In the genomic region with DNA sequence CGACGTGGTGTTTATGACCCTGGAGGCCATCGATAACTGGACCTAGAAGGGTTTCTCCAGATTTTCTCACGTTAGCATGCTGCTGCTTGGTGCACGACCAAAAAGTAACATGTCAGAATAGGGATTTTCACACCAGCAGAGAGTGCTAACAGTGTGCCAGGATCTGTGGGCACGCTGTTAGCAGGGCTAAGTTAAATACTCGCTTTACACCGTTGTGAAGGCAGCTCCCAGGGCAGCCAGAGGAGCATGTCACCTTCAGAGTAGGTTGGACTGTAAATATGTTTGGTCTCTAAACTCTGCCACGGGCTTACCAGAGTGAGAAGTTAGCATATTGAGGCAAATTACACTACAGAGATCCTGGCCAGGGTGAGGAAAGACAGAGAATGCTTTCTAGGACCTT, we compare ENCODE assay signal across 1 cellular context.
TF ChIP-seq lines count a peak whose summit lies in the region.

No MANE protein-coding gene starts in this region.

TF ChIP-seq in GM12878, 131 proteins besides CTCF, POLR2A, EP300 and RAD21 (continued from another document):
- TF ChIP-seq, protein P1, sequence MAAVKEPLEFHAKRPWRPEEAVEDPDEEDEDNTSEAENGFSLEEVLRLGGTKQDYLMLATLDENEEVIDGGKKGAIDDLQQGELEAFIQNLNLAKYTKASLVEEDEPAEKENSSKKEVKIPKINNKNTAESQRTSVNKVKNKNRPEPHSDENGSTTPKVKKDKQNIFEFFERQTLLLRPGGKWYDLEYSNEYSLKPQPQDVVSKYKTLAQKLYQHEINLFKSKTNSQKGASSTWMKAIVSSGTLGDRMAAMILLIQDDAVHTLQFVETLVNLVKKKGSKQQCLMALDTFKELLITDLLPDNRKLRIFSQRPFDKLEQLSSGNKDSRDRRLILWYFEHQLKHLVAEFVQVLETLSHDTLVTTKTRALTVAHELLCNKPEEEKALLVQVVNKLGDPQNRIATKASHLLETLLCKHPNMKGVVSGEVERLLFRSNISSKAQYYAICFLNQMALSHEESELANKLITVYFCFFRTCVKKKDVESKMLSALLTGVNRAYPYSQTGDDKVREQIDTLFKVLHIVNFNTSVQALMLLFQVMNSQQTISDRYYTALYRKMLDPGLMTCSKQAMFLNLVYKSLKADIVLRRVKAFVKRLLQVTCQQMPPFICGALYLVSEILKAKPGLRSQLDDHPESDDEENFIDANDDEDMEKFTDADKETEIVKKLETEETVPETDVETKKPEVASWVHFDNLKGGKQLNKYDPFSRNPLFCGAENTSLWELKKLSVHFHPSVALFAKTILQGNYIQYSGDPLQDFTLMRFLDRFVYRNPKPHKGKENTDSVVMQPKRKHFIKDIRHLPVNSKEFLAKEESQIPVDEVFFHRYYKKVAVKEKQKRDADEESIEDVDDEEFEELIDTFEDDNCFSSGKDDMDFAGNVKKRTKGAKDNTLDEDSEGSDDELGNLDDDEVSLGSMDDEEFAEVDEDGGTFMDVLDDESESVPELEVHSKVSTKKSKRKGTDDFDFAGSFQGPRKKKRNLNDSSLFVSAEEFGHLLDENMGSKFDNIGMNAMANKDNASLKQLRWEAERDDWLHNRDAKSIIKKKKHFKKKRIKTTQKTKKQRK (IDR thresholded peaks at IDR 0.05; ENCODE audit: low read depth, low read length) = no peak
- TF ChIP-seq GABPA (IDR thresholded peaks at IDR 0.05; ENCODE audit: low read depth) (no peak), MYC (IDR thresholded peaks at IDR 0.05; ENCODE audit: insufficient read depth, insufficient read length, insufficient replicate concordance, low read length, severe bottlenecking) (no peak), SIX5 (IDR thresholded peaks at IDR 0.05; ENCODE audit: low read depth, low read length, severe bottlenecking) (no peak), NFXL1 (IDR thresholded peaks at IDR 0.05; ENCODE audit: borderline replicate concordance) (0 out of 2 replicates have a peak, but pooled peaks have one; percentile 66), BHLHE40 (IDR thresholded peaks at IDR 0.05; ENCODE audit: borderline replicate concordance in 1 of 2, low read depth in 2 of 2, low read length in 1 of 2) (no peak), IKZF2 (IDR thresholded peaks at IDR 0.05) (no peak), ETV6 (conservative IDR thresholded peaks at IDR 0.05 in 1 of 2, IDR thresholded peaks at IDR 0.05 in 1 of 2; ENCODE audit: borderline replicate concordance in 1 of 2, low read depth in 1 of 2) (peak in 1 of 2 experiments; percentile 69; a peak in 1 of 4 replicates), ZSCAN29 (IDR thresholded peaks at IDR 0.05) (no peak), STAT1 (conservative IDR thresholded peaks at IDR 0.05) (no peak), CREM (IDR thresholded peaks at IDR 0.05; ENCODE audit: low read depth) (no peak), ATF7 (IDR thresholded peaks at IDR 0.05; ENCODE audit: low read depth) (no peak), JUNB (IDR thresholded peaks at IDR 0.05) (no peak), ESRRA (IDR thresholded peaks at IDR 0.05; ENCODE audit: low read length) (no peak)
- TF ChIP-seq, protein P2, sequence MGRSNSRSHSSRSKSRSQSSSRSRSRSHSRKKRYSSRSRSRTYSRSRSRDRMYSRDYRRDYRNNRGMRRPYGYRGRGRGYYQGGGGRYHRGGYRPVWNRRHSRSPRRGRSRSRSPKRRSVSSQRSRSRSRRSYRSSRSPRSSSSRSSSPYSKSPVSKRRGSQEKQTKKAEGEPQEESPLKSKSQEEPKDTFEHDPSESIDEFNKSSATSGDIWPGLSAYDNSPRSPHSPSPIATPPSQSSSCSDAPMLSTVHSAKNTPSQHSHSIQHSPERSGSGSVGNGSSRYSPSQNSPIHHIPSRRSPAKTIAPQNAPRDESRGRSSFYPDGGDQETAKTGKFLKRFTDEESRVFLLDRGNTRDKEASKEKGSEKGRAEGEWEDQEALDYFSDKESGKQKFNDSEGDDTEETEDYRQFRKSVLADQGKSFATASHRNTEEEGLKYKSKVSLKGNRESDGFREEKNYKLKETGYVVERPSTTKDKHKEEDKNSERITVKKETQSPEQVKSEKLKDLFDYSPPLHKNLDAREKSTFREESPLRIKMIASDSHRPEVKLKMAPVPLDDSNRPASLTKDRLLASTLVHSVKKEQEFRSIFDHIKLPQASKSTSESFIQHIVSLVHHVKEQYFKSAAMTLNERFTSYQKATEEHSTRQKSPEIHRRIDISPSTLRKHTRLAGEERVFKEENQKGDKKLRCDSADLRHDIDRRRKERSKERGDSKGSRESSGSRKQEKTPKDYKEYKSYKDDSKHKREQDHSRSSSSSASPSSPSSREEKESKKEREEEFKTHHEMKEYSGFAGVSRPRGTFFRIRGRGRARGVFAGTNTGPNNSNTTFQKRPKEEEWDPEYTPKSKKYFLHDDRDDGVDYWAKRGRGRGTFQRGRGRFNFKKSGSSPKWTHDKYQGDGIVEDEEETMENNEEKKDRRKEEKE (IDR thresholded peaks at IDR 0.05) = no peak
- TF ChIP-seq, protein P3, sequence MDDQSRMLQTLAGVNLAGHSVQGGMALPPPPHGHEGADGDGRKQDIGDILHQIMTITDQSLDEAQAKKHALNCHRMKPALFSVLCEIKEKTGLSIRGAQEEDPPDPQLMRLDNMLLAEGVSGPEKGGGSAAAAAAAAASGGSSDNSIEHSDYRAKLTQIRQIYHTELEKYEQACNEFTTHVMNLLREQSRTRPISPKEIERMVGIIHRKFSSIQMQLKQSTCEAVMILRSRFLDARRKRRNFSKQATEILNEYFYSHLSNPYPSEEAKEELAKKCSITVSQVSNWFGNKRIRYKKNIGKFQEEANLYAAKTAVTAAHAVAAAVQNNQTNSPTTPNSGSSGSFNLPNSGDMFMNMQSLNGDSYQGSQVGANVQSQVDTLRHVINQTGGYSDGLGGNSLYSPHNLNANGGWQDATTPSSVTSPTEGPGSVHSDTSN (IDR thresholded peaks at IDR 0.05; ENCODE audit: insufficient replicate concordance, low read depth, low read length) = no peak
